Comparison of ENCODE assay signal across 8 cellular contexts in genomic region chr5:43043400-43043756, GRCh38. TPM values are rescaled to one million over a fixed set of nuclear protein-coding genes. Genes with fewer than 3 reads are reported as not detected.
DNase-seq lines count a peak whose midpoint lies in the region; ATAC-seq, FAIRE-seq and TF ChIP-seq lines count a peak whose summit lies in the region.

No MANE protein-coding gene starts in this region.

- DNase-seq in cardiac muscle cell (ENCODE audit: low read depth in 1 of 2, low spot score in 1 of 2): no peak
- no peak for DNase-seq in left ventricle myocardium superior
- DNase-seq in GM12878 (ENCODE audit: low read depth, low spot score): no peak
- DNase-seq in lung (ENCODE audit: low spot score): no peak
- DNase-seq in upper lobe of left lung: no peak

- in situ Hi-C loops in GM12878 (cut with MboI): loop anchor here (5.0 kb wide), 2 partner anchors 91 to 136 kb away; no protein-coding TSS in a partner anchor

- under 1% methylated on average over 7 of the region's 7 CpGs for WGBS in GM12878 (ENCODE audit: insufficient coverage, insufficient replicate concordance, low lambda C conversion rate, missing lambda C conversion rate)
- WGBS in lung, 2 donors: 5 to 11% methylated on average over 7 of the region's 7 CpGs
- WGBS in upper lobe of left lung, 2 donors: 11 to 18% methylated on average over 7 of the region's 7 CpGs

- ATAC-seq in left ventricle myocardium superior (no peak), GM12878 (no peak), lung (ENCODE audit: insufficient read depth, low FRiP score) (no peak), upper lobe of left lung (ENCODE audit: low FRiP score in 2 of 2) (no peak), HG03159 (IDR thresholded peaks at IDR 0.05; ENCODE audit: unreplicated experiment) (no peak), GM21717 (IDR thresholded peaks at IDR 0.05; ENCODE audit: unreplicated experiment) (no peak), HG02610 (IDR thresholded peaks at IDR 0.05; ENCODE audit: unreplicated experiment) (no peak)

- H3K9me3 ChIP-seq in cardiac muscle cell (ENCODE audit: low read depth) (no peaks in the 10 kb centered on the region), GM12878 (replicated peaks; ENCODE audit: control insufficient read depth, insufficient read depth, low read length) (no peaks in the 10 kb centered on the region), lung (ENCODE audit: control insufficient read depth in 2 of 2, insufficient read depth in 1 of 2, low read length in 1 of 2) (peaks cover 0 to 1% of the 10 kb centered on the region in 2 donors), upper lobe of left lung (no peaks in the 10 kb centered on the region)

- peak overlapping the region; percentile 42 for H3K4me3 ChIP-seq in cardiac muscle cell
- H3K4me3 ChIP-seq in GM12878: peak overlapping the region; percentile 66
- peak overlapping the region; percentile 36 for H3K4me3 ChIP-seq in lung
- peak overlapping the region; percentile 4 to 64 (median 58) for H3K4me3 ChIP-seq in upper lobe of left lung

- peak overlapping the region; percentile 77 for H2AFZ ChIP-seq in GM12878 (ENCODE audit: control insufficient read depth, low read depth, low read length)

- H3K27ac ChIP-seq in cardiac muscle cell (no peak overlapping the region), GM12878 (ENCODE audit: control insufficient read depth, insufficient read depth) (peak overlapping the region; percentile 82), lung (ENCODE audit: low read depth in 1 of 2, low read length in 1 of 2) (peak overlapping the region; percentile 80 to 99), upper lobe of left lung (peak overlapping the region; percentile 95 to 99 (median 98))

- intact Hi-C loops in left ventricle myocardium superior (cut with micrococcal nuclease): no loop called here
- intact Hi-C loops in GM12878 (cut with micrococcal nuclease; ENCODE audit: unreplicated experiment): no loop called here

- SMC1A ChIA-PET in GM12878 (lab: Charles Lee; ENCODE audit: uncharacterized antibody, unreplicated experiment): interaction anchor here (1.2 to 7.9 kb wide), 5 partner anchors 22 to 93 kb away, joined by 3 to 111 read pairs (median 5); partner anchors contain the start of gene ZNF131

- CTCF ChIA-PET in GM12878 (lab: Yijun Ruan, JAX): interaction anchor here (0.9 to 3.8 kb wide), 7 partner anchors 22 to 133 kb away, joined by 3 to 70 read pairs (median 25); no protein-coding TSS in a partner anchor

- no peaks in the 10 kb centered on the region for H3K79me2 ChIP-seq in GM12878 (ENCODE audit: control insufficient read depth, insufficient read depth, low read length)

- TF ChIP-seq EP300 in GM12878 (IDR thresholded peaks at IDR 0.05; ENCODE audit: borderline replicate concordance in 1 of 2, control insufficient read depth in 1 of 2, low read depth in 2 of 2, low read length in 2 of 2) (no peak), upper lobe of left lung (IDR thresholded peaks at IDR 0.05) (no peak)

- FAIRE-seq in GM12878 (lab: Jason Lieb, UNC): no peak

- peaks cover 89% of the 10 kb centered on the region for H3K27me3 ChIP-seq in cardiac muscle cell
- no peaks in the 10 kb centered on the region for H3K27me3 ChIP-seq in GM12878 (replicated peaks in 1 of 2; ENCODE audit: control insufficient read depth in 2 of 2, insufficient read depth in 2 of 2, low read length in 1 of 2)
- no peaks in the 10 kb centered on the region for H3K27me3 ChIP-seq in lung (ENCODE audit: control insufficient read depth, insufficient read depth)
- no peaks in the 10 kb centered on the region for H3K27me3 ChIP-seq in upper lobe of left lung

- TF ChIP-seq RAD21 in GM12878 (IDR thresholded peaks at IDR 0.05; ENCODE audit: insufficient read depth, low read depth, low read length): no peak

- peak overlapping the region; percentile 68 for H3K9ac ChIP-seq in GM12878 (ENCODE audit: control insufficient read depth, insufficient read depth, low read length)

- TF ChIP-seq CTCF in cardiac muscle cell (IDR thresholded peaks at IDR 0.05; ENCODE audit: low read depth, low read length) (no peak), GM12878 (IDR thresholded peaks at IDR 0.05 in 2 of 3, conservative IDR thresholded peaks at IDR 0.05 in 1 of 3; ENCODE audit: control insufficient read depth in 2 of 3, extremely low read depth in 1 of 3, insufficient read depth in 1 of 3, low read depth in 3 of 3, low read length in 3 of 3) (no peak), lung (IDR thresholded peaks at IDR 0.05; ENCODE audit: control extremely low read depth, extremely low read depth) (no peak), upper lobe of left lung (IDR thresholded peaks at IDR 0.05) (no peak)

- POLR2A ChIA-PET in GM12878 (lab: Charles Lee): interaction anchor here (0.6 to 1.5 kb wide), 2 partner anchors 25 to 159 kb away, joined by 5 to 6 read pairs; no protein-coding TSS in a partner anchor

- no peak for TF ChIP-seq POLR2A in GM12878 (IDR thresholded peaks at IDR 0.05; ENCODE audit: low read depth, low read length)
- TF ChIP-seq POLR2A in upper lobe of left lung (IDR thresholded peaks at IDR 0.05): no peak

- no TSS peak for BruUV-seq in GM12878 (replicated peaks; lab: Mats Ljungman, UMichigan)

- peak overlapping the region; percentile 95 for H3K4me2 ChIP-seq in GM12878 (ENCODE audit: control insufficient read depth, insufficient read depth)

- H3K36me3 ChIP-seq in cardiac muscle cell (no peaks in the 10 kb centered on the region), GM12878 (ENCODE audit: control insufficient read depth in 2 of 2, insufficient read depth in 2 of 2, low read length in 1 of 2) (no peaks in the 10 kb centered on the region), lung (ENCODE audit: control insufficient read depth in 2 of 2, insufficient read depth in 2 of 2, low read length in 2 of 2) (no peaks in the 10 kb centered on the region), upper lobe of left lung (no peaks in the 10 kb centered on the region)

- no peaks in the 10 kb centered on the region for H4K20me1 ChIP-seq in GM12878 (ENCODE audit: control insufficient read depth, insufficient read depth)

- H3K4me1 ChIP-seq in cardiac muscle cell (ENCODE audit: low read depth): peaks cover 12% of the 10 kb centered on the region
- peaks cover 5% of the 10 kb centered on the region; the same call in 1 of the 2 replicates for H3K4me1 ChIP-seq in GM12878 (ENCODE audit: control insufficient read depth, insufficient read depth, low read length)
- H3K4me1 ChIP-seq in lung (ENCODE audit: control insufficient read depth in 2 of 2, insufficient read depth in 2 of 2, low read length in 2 of 2): peaks cover 0 to 8% of the 10 kb centered on the region in 2 donors
- H3K4me1 ChIP-seq in upper lobe of left lung: peaks cover 0 to 24% (median 7%) of the 10 kb centered on the region in 4 donors

- RAD21 ChIA-PET in GM12878 (lab: Charles Lee; ENCODE audit: unreplicated experiment): interaction anchor here (1.3 to 3.2 kb wide), 6 partner anchors 26 to 134 kb away, joined by 3 to 70 read pairs (median 24); partner anchors contain the start of gene ZNF131

TF ChIP-seq in GM12878, 131 proteins besides CTCF, POLR2A, EP300 and RAD21:
- 0 out of 2 replicates have a peak, but pooled peaks have one; percentile 1 for TF ChIP-seq NFIC (IDR thresholded peaks at IDR 0.05; ENCODE audit: low read depth, low read length)
- no peak for TF ChIP-seq CEBPB (IDR thresholded peaks at IDR 0.05; ENCODE audit: borderline replicate concordance in 1 of 2, low read depth in 2 of 2, low read length in 2 of 2)
- TF ChIP-seq IKZF2 (IDR thresholded peaks at IDR 0.05): peak in 1 of 2 experiments; percentile 68; a peak in 3 of 4 replicates
- TF ChIP-seq SPI1 (IDR thresholded peaks at IDR 0.05; ENCODE audit: borderline replicate concordance, insufficient read depth, low read depth, low read length): no peak
- TF ChIP-seq SMAD1 (IDR thresholded peaks at IDR 0.05; ENCODE audit: low read depth, partially characterized antibody): no peak
- TF ChIP-seq E2F4 (IDR thresholded peaks at IDR 0.05; ENCODE audit: low read depth, low read length): 0 out of 2 replicates have a peak, but pooled peaks have one; percentile 3

RNA-seq across cellular contexts. Expression of gene ANXA2R, which starts 3.3 kb away (rescaled TPM):
- total RNA-seq in cardiac muscle cell (0.32 and 0.63 TPM in 2 replicates), left ventricle myocardium superior (1.2 TPM), GM12878 (2014; rRNA removed) (4.3 and 4.7 TPM in 2 replicates), GM12878 (2014; rRNA removed; fragmentation: Illumina TruSeq; extraction: Trizol) (4.2 and 5.1 TPM in 2 replicates), GM12878 (2021) (4.4 and 5.2 TPM in 2 replicates), lung (1 to 10 TPM; 4.0 to 5.2 TPM), upper lobe of left lung (10 to 100 TPM in 1 of 6 donors, 1 to 10 TPM in 5; 2.0 to 25.1 (median 4.3) TPM)
- polyA plus RNA-seq in cardiac muscle cell (0.43 and 0.46 TPM in 2 replicates), GM12878 (2011; rRNA removed) (1.8 and 2.3 TPM in 2 replicates), GM12878 (2014; fragmentation: Illumina TruSeq; extraction: Trizol) (3.6 and 3.7 TPM in 2 replicates), GM12878 (2014; fragmentation: Nextera tagmentation; extraction: Ambion mirVana) (1 to 10 TPM; 3.2 to 4.5 TPM), GM12878 (2014; rRNA removed) (6.8 and 7.8 TPM in 2 replicates), GM12878 (2016; fragmentation: Nextera tagmentation; extraction: Ambion mirVana) (1 to 10 TPM; 6.4 to 6.7 TPM), lung (1 to 10 TPM; 4.4 to 5.2 TPM)
- total RNA-seq in GM12878 (2013; cell fraction: nucleolus; rRNA removed): 5.8 and 9.3 TPM in 2 replicates
- 1.4 TPM for polyA plus RNA-seq in GM12878 (2011; ENCODE audit: low read depth)
- polyA plus RNA-seq in GM12878 (2011; cell fraction: cytosol; rRNA removed): 1.6 and 2.1 TPM in 2 replicates
- 4.3 and 4.7 TPM in 2 replicates for polyA plus RNA-seq in GM12878 (2011; cell fraction: nucleus; rRNA removed)
- 2.2 and 2.4 TPM in 2 replicates for polyA plus RNA-seq in GM12878 (2012)
- 3.0 and 4.7 TPM in 2 replicates for polyA minus RNA-seq in GM12878 (2011; rRNA and poly(A)+ RNA removed)
- polyA minus RNA-seq in GM12878 (2011; cell fraction: cytosol; rRNA and poly(A)+ RNA removed): 0.62 TPM in 1 of 2 replicates, not detected in the other
- 7.4 and 18.5 TPM in 2 replicates for polyA minus RNA-seq in GM12878 (2011; cell fraction: nucleus; rRNA and poly(A)+ RNA removed)
